Comparison of ENCODE assay signal across 8 cellular contexts in the genomic region with DNA sequence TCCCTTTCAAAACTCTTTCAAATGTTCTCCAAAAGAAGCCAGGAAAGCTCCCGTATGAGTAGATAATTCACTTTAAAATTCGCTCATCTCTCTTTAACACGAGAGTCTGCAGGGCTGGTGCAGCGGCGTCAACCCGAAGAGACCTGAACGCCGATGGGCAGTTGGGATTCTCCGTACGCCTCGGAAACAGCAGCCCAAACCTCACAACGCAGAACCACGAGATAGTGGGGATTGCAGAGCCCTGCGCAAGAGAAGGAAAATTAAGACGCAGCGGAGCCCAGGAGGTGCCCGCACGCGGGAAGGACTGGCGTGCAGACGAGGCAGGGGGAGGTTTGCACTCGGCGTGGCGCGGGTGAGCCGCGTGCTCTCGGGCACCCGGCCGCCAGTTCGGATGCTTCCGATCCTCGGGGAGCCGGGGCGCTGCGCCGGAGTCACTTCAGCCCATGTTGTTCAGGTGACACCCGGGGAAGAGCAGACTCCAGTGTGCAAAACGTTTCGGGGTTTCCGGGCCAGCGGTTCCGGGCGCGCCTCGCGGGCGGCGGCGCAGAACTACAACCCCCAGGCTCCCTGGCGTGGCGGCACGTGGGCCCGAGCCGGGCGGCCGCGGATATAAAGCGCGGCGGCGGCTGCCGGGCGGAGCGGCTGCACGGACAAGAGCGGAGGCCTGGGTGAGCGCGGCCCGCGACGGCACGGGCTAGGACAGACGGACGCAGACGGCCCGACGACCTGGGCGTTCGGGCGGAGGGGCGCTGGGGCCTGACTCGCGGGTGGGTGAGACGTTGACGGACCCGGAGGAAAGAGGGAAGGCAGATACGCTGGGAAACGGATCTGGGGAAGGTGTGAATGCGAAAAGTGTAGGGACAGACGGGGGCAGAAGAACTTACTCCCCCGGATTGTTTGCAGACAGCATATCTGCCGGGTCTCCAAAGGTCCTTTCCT. TPM values are rescaled to one million over a fixed set of nuclear protein-coding genes. Genes with fewer than 3 reads are reported as not detected.
A peak's percentile ranks its signal among the peaks of the same experiment; 100 is the strongest.
DNase-seq lines count a peak whose midpoint lies in the region; ATAC-seq and TF ChIP-seq lines count a peak whose summit lies in the region.

NPL (plus strand) TSS at position 636 of the 939 bp plus-strand sequence. CDS start 4,599 bp downstream, outside the sequence.

- H3F3A ChIP-seq in DOHH2 (ENCODE audit: control insufficient read depth, insufficient read depth) = peaks cover 3% of the 10 kb centered on the region
- peaks cover 5% of the 10 kb centered on the region for H3F3A ChIP-seq in neural progenitor cell (ENCODE audit: low read depth)

- peaks cover 13% of the 10 kb centered on the region for H3K4me1 Mint-ChIP-seq in neural progenitor cell

- peak within 1 kb of the TSS; percentile 89 for H2AFZ ChIP-seq in neural progenitor cell (replicated peaks)

- CTCF ChIA-PET in RWPE1 (lab: Yijun Ruan, JAX) = no interaction called here

- H3K27ac Mint-ChIP-seq in neural progenitor cell = no peak within 1 kb of the TSS

- TF ChIP-seq CTCF in DOHH2 (IDR thresholded peaks at IDR 0.05; ENCODE audit: low read depth, low read length, poor library complexity, severe bottlenecking) (no peak), RWPE1 (conservative IDR thresholded peaks at IDR 0.05; ENCODE audit: low read depth) (no peak), foreskin fibroblast (IDR thresholded peaks at IDR 0.05; ENCODE audit: low read depth, low read length) (no peak), neural progenitor cell (IDR thresholded peaks at IDR 0.05) (no peak)

- peak; percentile 93 for ATAC-seq in GM21723 (IDR thresholded peaks at IDR 0.05; ENCODE audit: unreplicated experiment)

- H3K4me3 Mint-ChIP-seq in neural progenitor cell = peak within 1 kb of the TSS; percentile 91

- no peaks in the 10 kb centered on the region for H4K20me1 ChIP-seq in DOHH2 (ENCODE audit: control insufficient read depth, insufficient read depth, low read depth, low read length)
- no peaks in the 10 kb centered on the region for H4K20me1 ChIP-seq in neural progenitor cell (ENCODE audit: low read depth)

- H3K4me1 ChIP-seq in DOHH2 (ENCODE audit: control insufficient read depth, low read length) (peaks cover 20% of the 10 kb centered on the region), neural progenitor cell (peaks cover 7% of the 10 kb centered on the region), subcutaneous abdominal adipose tissue (ENCODE audit: control insufficient read depth in 5 of 5, insufficient read depth in 5 of 5, low read length in 5 of 5) (peaks cover 0 to 15% (median 14%) of the 10 kb centered on the region in 5 donors)

- H3K36me3 ChIP-seq in DOHH2 (ENCODE audit: control insufficient read depth, low read length) = no peaks in the 10 kb centered on the region
- no peaks in the 10 kb centered on the region for H3K36me3 ChIP-seq in neural progenitor cell
- H3K36me3 ChIP-seq in subcutaneous abdominal adipose tissue (ENCODE audit: control insufficient read depth in 5 of 5, insufficient read depth in 5 of 5, low read length in 5 of 5) = peaks cover 0 to 4% (median 2%) of the 10 kb centered on the region in 5 donors

- H3K9me3 ChIP-seq in DOHH2 (ENCODE audit: control insufficient read depth, insufficient read depth, low read length) (no peaks in the 10 kb centered on the region), neural progenitor cell (ENCODE audit: low read depth) (no peaks in the 10 kb centered on the region), subcutaneous abdominal adipose tissue (ENCODE audit: control insufficient read depth in 5 of 5, low read length in 5 of 5) (no peaks in the 10 kb centered on the region)

- no peaks in the 10 kb centered on the region for H3K79me2 ChIP-seq in DOHH2 (ENCODE audit: control insufficient read depth, low read length)
- H3K79me2 ChIP-seq in neural progenitor cell (ENCODE audit: low read depth) = no peaks in the 10 kb centered on the region

- peaks cover 29% of the 10 kb centered on the region for H3K27me3 Mint-ChIP-seq in neural progenitor cell (ENCODE audit: insufficient read depth, low read depth)

- H3K9me3 Mint-ChIP-seq in neural progenitor cell = no peaks in the 10 kb centered on the region

- H3K36me3 Mint-ChIP-seq in neural progenitor cell = no peaks in the 10 kb centered on the region

- H3K4me2 ChIP-seq in DOHH2 (ENCODE audit: low read length) (peak within 1 kb of the TSS; percentile 89), neural progenitor cell (peak within 1 kb of the TSS; percentile 76)

- H3K9me2 ChIP-seq in DOHH2 (replicated peaks; ENCODE audit: control insufficient read depth, low read length) = no peaks in the 10 kb centered on the region

- POLR2A ChIA-PET in RWPE1 (lab: Yijun Ruan, JAX; ENCODE audit: low non-redundant PET) = no interaction called here

- H3K4me3 ChIP-seq in DOHH2 (ENCODE audit: low read length) (peak within 1 kb of the TSS; percentile 84), foreskin fibroblast (ENCODE audit: low read depth in 1 of 2, low read length in 2 of 2) (peak within 1 kb of the TSS; percentile 55 to 75), neural progenitor cell (peak within 1 kb of the TSS; percentile 46), subcutaneous abdominal adipose tissue (ENCODE audit: low read depth in 1 of 5, low read length in 5 of 5) (peak within 1 kb of the TSS; percentile 77 to 82 (median 80))

- H3K9ac ChIP-seq in neural progenitor cell (no peak within 1 kb of the TSS), subcutaneous abdominal adipose tissue (ENCODE audit: low read length in 5 of 5) (peak within 1 kb of the TSS; percentile 48 to 87 (median 78))

- H3K27ac ChIP-seq in DOHH2 (ENCODE audit: low read depth, low read length) (no peak within 1 kb of the TSS), RWPE1 (peak within 1 kb of the TSS; percentile 57), neural progenitor cell (no peak within 1 kb of the TSS), subcutaneous abdominal adipose tissue (ENCODE audit: low read depth, low read length) (no peak within 1 kb of the TSS)

- peaks cover 7% of the 10 kb centered on the region for H3K27me3 ChIP-seq in DOHH2 (ENCODE audit: control insufficient read depth, low read length)
- H3K27me3 ChIP-seq in neural progenitor cell = peaks cover 44% of the 10 kb centered on the region
- no peaks in the 10 kb centered on the region for H3K27me3 ChIP-seq in subcutaneous abdominal adipose tissue (ENCODE audit: control insufficient read depth in 5 of 5, insufficient read depth in 4 of 5, low read length in 5 of 5)

- peak; percentile 37 for DNase-seq in KG1 (lab: John Stamatoyannopoulos, UW)
- peak; percentile 80 for DNase-seq in RWPE1 (ENCODE audit: low spot score)
- DNase-seq in activated effector memory CD4-positive, alpha-beta T cell treated with Interleukin-2 at 50 U/mL for 16 hours = peak; percentile 81
- peak; percentile 74 to 94 for DNase-seq in foreskin fibroblast
- DNase-seq in neural progenitor cell (ENCODE audit: low spot score) = peak; percentile 86

RNA-seq across cellular contexts. Expression of gene NPL, which starts in this region (rescaled TPM):
- total RNA-seq in neural progenitor cell (ENCODE audit: low replicate concordance) = 1.3 and 3.4 TPM in 2 replicates
